In genomic region chr2:9003366-9003615, GRCh38 we compare ENCODE assay signal across 8 cellular contexts. TPM values are rescaled to one million over a fixed set of nuclear protein-coding genes. Genes with fewer than 3 reads are reported as not detected.
DNase-seq lines count a peak whose midpoint lies in the region; ATAC-seq and TF ChIP-seq lines count a peak whose summit lies in the region.

No MANE protein-coding gene starts in this region.

- peaks cover 53% of the 10 kb centered on the region for H3K4me1 ChIP-seq in DND-41 (ENCODE audit: insufficient read depth, low read length)
- peaks cover 40% of the 10 kb centered on the region for H3K4me1 ChIP-seq in RWPE2 (ENCODE audit: insufficient read depth, poor library complexity, severe bottlenecking)
- H3K4me1 ChIP-seq in foreskin keratinocyte, result peaks cover 22% of the 10 kb centered on the region

- peak overlapping the region; percentile 69 for H3K4me2 ChIP-seq in DND-41 (ENCODE audit: insufficient read depth, low read length)

- TF ChIP-seq CTCF in DND-41 (IDR thresholded peaks at IDR 0.05; ENCODE audit: borderline replicate concordance, extremely low read depth, low read length, poor library complexity, severe bottlenecking) (no peak), RWPE2 (IDR thresholded peaks at IDR 0.05; ENCODE audit: poor library complexity, severe bottlenecking) (no peak), fibroblast of the aortic adventitia (IDR thresholded peaks at IDR 0.05; ENCODE audit: insufficient read depth, low read length) (no peak), retinal pigment epithelial cell (conservative IDR thresholded peaks at IDR 0.05; ENCODE audit: low read depth, low read length) (no peak), foreskin keratinocyte (conservative IDR thresholded peaks at IDR 0.05) (no peak)

- peak; percentile 19 for ATAC-seq in DND-41 (ENCODE audit: insufficient read depth, low read depth)
- no peak for ATAC-seq in RWPE2 (ENCODE audit: low read depth)
- ATAC-seq in foreskin keratinocyte, result no peak

- H3K9ac ChIP-seq in DND-41 (ENCODE audit: low read depth, low read length), result peak overlapping the region; percentile 66

- H3K27ac ChIP-seq in DND-41 (ENCODE audit: low read length) (peak overlapping the region; percentile 63), RWPE2 (ENCODE audit: poor library complexity, severe bottlenecking) (peak overlapping the region; percentile 91), foreskin keratinocyte (no peak overlapping the region)

- peaks cover 58% of the 10 kb centered on the region for H3K79me2 ChIP-seq in DND-41 (ENCODE audit: insufficient read depth, low read length)

- H3K36me3 ChIP-seq in DND-41 (ENCODE audit: insufficient read depth, low read length), result no peaks in the 10 kb centered on the region
- H3K36me3 ChIP-seq in RWPE2 (ENCODE audit: low read depth), result no peaks in the 10 kb centered on the region

- DNase-seq in DND-41, result no peak
- no peak for DNase-seq in RWPE2 (ENCODE audit: low spot score)
- DNase-seq in fibroblast of the aortic adventitia (ENCODE audit: low read depth), result no peak
- DNase-seq in retinal pigment epithelial cell (ENCODE audit: low read depth), result no peak
- DNase-seq in NCI-H82 treated with DMSO at 0.1 percent for 48 hours (lab: John Stamatoyannopoulos, UW; ENCODE audit: unreplicated experiment), result no peak
- DNase-seq in foreskin melanocyte, result no peak
- no peak for DNase-seq in medulla oblongata (ENCODE audit: extremely low spot score)
- no peak for DNase-seq in foreskin keratinocyte

- H3K4me3 ChIP-seq in DND-41 (ENCODE audit: low read depth in 1 of 2, low read length in 2 of 2), result peak overlapping the region; percentile 48 to 79; a peak in 3 of 4 replicates
- peak overlapping the region; percentile 96 for H3K4me3 ChIP-seq in RWPE2 (ENCODE audit: severe bottlenecking)
- peak overlapping the region; percentile 82 for H3K4me3 ChIP-seq in fibroblast of the aortic adventitia (ENCODE audit: low read depth, low read length)
- peak overlapping the region; percentile 52 for H3K4me3 ChIP-seq in retinal pigment epithelial cell (ENCODE audit: low read length)

- H3K27me3 ChIP-seq in DND-41 (ENCODE audit: insufficient read depth, low read length, poor library complexity), result no peaks in the 10 kb centered on the region
- H3K27me3 ChIP-seq in RWPE2 (ENCODE audit: insufficient read depth, poor library complexity, severe bottlenecking), result no peaks in the 10 kb centered on the region
- H3K27me3 ChIP-seq in foreskin keratinocyte, result no peaks in the 10 kb centered on the region

- H3K9me3 ChIP-seq in DND-41 (ENCODE audit: insufficient read depth, low read length, severe bottlenecking), result no peaks in the 10 kb centered on the region
- H3K9me3 ChIP-seq in RWPE2 (ENCODE audit: severe bottlenecking), result no peaks in the 10 kb centered on the region

- peak overlapping the region; percentile 86 for H2AFZ ChIP-seq in DND-41 (ENCODE audit: low read depth, low read length)

- H4K20me1 ChIP-seq in DND-41 (ENCODE audit: insufficient read depth, low read length), result peaks cover 13% of the 10 kb centered on the region; the same call in 1 of the 2 replicates

RNA-seq across cellular contexts. Expression of gene MBOAT2, which starts 0.2 kb away (rescaled TPM):
- total RNA-seq in fibroblast of the aortic adventitia (ENCODE audit: low replicate concordance) (18.1 and 37.1 TPM in 2 replicates), foreskin keratinocyte (76.3 and 106 TPM in 2 replicates)
- polyA plus RNA-seq in foreskin keratinocyte, result 35.3 and 42.0 TPM in 2 replicates
